Comparison of ENCODE assay signal across 14 cellular contexts in genomic region chr7:47591655-47592572, GRCh38. TPM values are rescaled to one million over a fixed set of nuclear protein-coding genes. Genes with fewer than 3 reads are reported as not detected.
A peak's percentile ranks its signal among the peaks of the same experiment; 100 is the strongest.
DNase-seq lines count a peak whose midpoint lies in the region; ATAC-seq, FAIRE-seq and TF ChIP-seq lines count a peak whose summit lies in the region.
"Had no signal": no experiment of that assay in that cellular context is flagged by ENCODE, and none has a peak within 500 bp of the region (broad histone marks: within the 10 kb centered on the region; RNA-seq: fewer than 3 reads in every experiment).

No MANE protein-coding gene starts in this region.

- WGBS in mesenchymal stem cell = 59% methylated on average over 17 of the region's 17 CpGs

- no peak for ATAC-seq in GM18907 (IDR thresholded peaks at IDR 0.05; ENCODE audit: unreplicated experiment)

- TF ChIP-seq POLR2A in breast epithelium (IDR thresholded peaks at IDR 0.05) = no peak

- H3K4me1 ChIP-seq in breast epithelium = peaks cover 0 to 5% of the 10 kb centered on the region in 2 donors
- H3K4me1 ChIP-seq in mesenchymal stem cell (ENCODE audit: control insufficient read depth, insufficient read depth, low read depth, low read length) = peaks cover 14% of the 10 kb centered on the region

- no peak for DNase-seq in MCF 10A (ENCODE audit: unreplicated experiment)
- no peak for DNase-seq in breast epithelium (ENCODE audit: low spot score in 2 of 2)
- DNase-seq in coronary artery (ENCODE audit: low spot score) = no peak
- peak; percentile 41 for DNase-seq in mesenchymal stem cell
- peak; percentile 82 for DNase-seq in urothelium cell line (ENCODE audit: low spot score)
- no peak for DNase-seq in GM13976 (ENCODE audit: low spot score)
- no peak for DNase-seq in Calu3
- DNase-seq: 8988T, activated T-cell treated with anti-CD3 and anti-CD28 coated beads for 4 hours, hypothalamus, MM.1S, testis, WERI-Rb-1 had no signal

- intact Hi-C loops in MCF 10A (cut with micrococcal nuclease) (no loop called here), breast epithelium (cut with DNase I; ENCODE audit: low total_unique reads) (loop anchor here (2.0 kb wide), 1 partner anchor 39 kb away; no protein-coding TSS in a partner anchor), Calu3 (cut with micrococcal nuclease; ENCODE audit: unreplicated experiment) (no loop called here)

- no peak overlapping the region for H3K9ac ChIP-seq in mesenchymal stem cell (ENCODE audit: low read length)

- H3K9me3 Mint-ChIP-seq in MCF 10A (ENCODE audit: unreplicated experiment) = no peaks in the 10 kb centered on the region
- peaks cover 2% of the 10 kb centered on the region for H3K9me3 Mint-ChIP-seq in Calu3 (ENCODE audit: low read depth, unreplicated experiment)

- no peak overlapping the region for H3K4me2 ChIP-seq in mesenchymal stem cell (ENCODE audit: low read length, poor library complexity, severe bottlenecking)

- no peak overlapping the region for H3K4me3 Mint-ChIP-seq in MCF 10A (ENCODE audit: unreplicated experiment)
- no peak overlapping the region for H3K4me3 Mint-ChIP-seq in Calu3 (ENCODE audit: low read depth, unreplicated experiment)

- no peak overlapping the region for H2AFZ ChIP-seq in mesenchymal stem cell (ENCODE audit: low read depth, low read length)

- H3K27ac Mint-ChIP-seq in MCF 10A (ENCODE audit: low read depth, unreplicated experiment) (peak overlapping the region; percentile 78), Calu3 (ENCODE audit: unreplicated experiment) (no peak overlapping the region)

- POLR2A ChIA-PET in MCF 10A (lab: Yijun Ruan, JAX) = interaction anchor here (0.6 to 3.9 kb wide), 20 partner anchors 9 to 266 kb away, joined by 3 to 48 read pairs (median 4); partner anchors contain the start of gene TNS3

- peaks cover 3% of the 10 kb centered on the region for H3K36me3 Mint-ChIP-seq in MCF 10A (ENCODE audit: insufficient read depth, unreplicated experiment)
- H3K36me3 Mint-ChIP-seq in Calu3 (ENCODE audit: insufficient read depth, unreplicated experiment) = no peaks in the 10 kb centered on the region

- H3K27ac ChIP-seq in breast epithelium = no peak overlapping the region
- H3K27ac ChIP-seq in coronary artery = peak overlapping the region; percentile 60 to 75
- peak overlapping the region; percentile 69 for H3K27ac ChIP-seq in mesenchymal stem cell (ENCODE audit: low read length, poor library complexity, severe bottlenecking)
- H3K27ac ChIP-seq: testis, WERI-Rb-1 had no signal

- no peaks in the 10 kb centered on the region for H3K27me3 ChIP-seq in breast epithelium
- H3K27me3 ChIP-seq in mesenchymal stem cell (ENCODE audit: control insufficient read depth in 1 of 2, insufficient read depth in 1 of 2, low read length in 2 of 2) = peaks cover 0 to 26% of the 10 kb centered on the region in 2 experiments
- H3K27me3 ChIP-seq: testis had no signal

- peaks cover 35% of the 10 kb centered on the region for H3K4me1 Mint-ChIP-seq in MCF 10A (ENCODE audit: insufficient read depth, unreplicated experiment)
- peaks cover 36% of the 10 kb centered on the region for H3K4me1 Mint-ChIP-seq in Calu3 (ENCODE audit: low read depth, unreplicated experiment)

- H2BK5ac ChIP-seq in mesenchymal stem cell (ENCODE audit: low read depth, low read length, poor library complexity, severe bottlenecking) = no peak overlapping the region

- no peak for TF ChIP-seq CTCF in MCF 10A (IDR thresholded peaks at IDR 0.05; ENCODE audit: unreplicated experiment)
- no peak for TF ChIP-seq CTCF in breast epithelium (IDR thresholded peaks at IDR 0.05)
- TF ChIP-seq CTCF in coronary artery (IDR thresholded peaks at IDR 0.05) = no peak
- no peak for TF ChIP-seq CTCF in GM13976 (IDR thresholded peaks at IDR 0.05; ENCODE audit: borderline replicate concordance, control extremely low read depth, extremely low read depth, insufficient read depth, missing control alignments)
- no peak for TF ChIP-seq CTCF in Calu3 (IDR thresholded peaks at IDR 0.05; ENCODE audit: unreplicated experiment)

- H3K36me3 ChIP-seq in breast epithelium = no peaks in the 10 kb centered on the region
- H3K36me3 ChIP-seq in mesenchymal stem cell (ENCODE audit: control insufficient read depth in 1 of 2, insufficient read depth in 2 of 2, low read depth in 1 of 2, low read length in 2 of 2) = no peaks in the 10 kb centered on the region
- H3K36me3 ChIP-seq: WERI-Rb-1 had no signal

- H3K27me3 Mint-ChIP-seq in MCF 10A (ENCODE audit: insufficient read depth, unreplicated experiment) = no peaks in the 10 kb centered on the region
- no peaks in the 10 kb centered on the region for H3K27me3 Mint-ChIP-seq in Calu3 (ENCODE audit: unreplicated experiment)

- H4K8ac ChIP-seq in mesenchymal stem cell (ENCODE audit: low read length) = peak overlapping the region; percentile 64

- peaks cover 7 to 11% of the 10 kb centered on the region in 2 donors for H3K9me3 ChIP-seq in breast epithelium
- peaks cover 5% of the 10 kb centered on the region for H3K9me3 ChIP-seq in mesenchymal stem cell (ENCODE audit: control insufficient read depth, low read length)
- H3K9me3 ChIP-seq: testis had no signal

- H2BK12ac ChIP-seq in mesenchymal stem cell (ENCODE audit: low read length in 2 of 2) = peak overlapping the region; percentile 87

- no peaks in the 10 kb centered on the region for H3K79me1 ChIP-seq in mesenchymal stem cell (replicated peaks; ENCODE audit: low read length, poor library complexity, severe bottlenecking)

- H3K14ac ChIP-seq in mesenchymal stem cell (ENCODE audit: low read length in 2 of 2) = peak overlapping the region in 1 of 2 experiments; percentile 83

- peak overlapping the region; percentile 19 for H2BK15ac ChIP-seq in mesenchymal stem cell (ENCODE audit: low read depth, poor library complexity, severe bottlenecking)

- H3K4me3 ChIP-seq in breast epithelium (no peak overlapping the region), coronary artery (no peak overlapping the region), mesenchymal stem cell (ENCODE audit: insufficient read depth in 1 of 2, low read depth in 1 of 2, low read length in 2 of 2) (no peak overlapping the region)
- H3K4me3 ChIP-seq: testis had no signal

- in situ Hi-C loops in GM13976 (cut with MboI; ENCODE audit: low sequenced_read_pairs, unreplicated experiment) = no loop called here

- CTCF ChIA-PET in MCF 10A (lab: Yijun Ruan, JAX) = interaction anchor here (0.6 to 2.1 kb wide), 6 partner anchors 9 to 149 kb away, joined by 3 to 13 read pairs (median 4); partner anchors contain the start of gene TNS3
- CTCF ChIA-PET in Calu3 (lab: Charles Lee) = interaction anchor here (0.8 to 1.7 kb wide), 2 partner anchors 9 to 39 kb away, joined by 3 to 6 read pairs; no protein-coding TSS in a partner anchor

- FAIRE-seq in urothelium cell line (lab: Jason Lieb, UNC) = peak; percentile 86

- peak overlapping the region; percentile 81 to 95 for H3K18ac ChIP-seq in mesenchymal stem cell (ENCODE audit: low read depth in 1 of 2, low read length in 2 of 2)

- H4K91ac ChIP-seq in mesenchymal stem cell (ENCODE audit: low read length) = peak overlapping the region; percentile 83

- H2AK5ac ChIP-seq in mesenchymal stem cell (ENCODE audit: low read length, severe bottlenecking) = peak overlapping the region; percentile 93

- H3K4ac ChIP-seq in mesenchymal stem cell (ENCODE audit: low read depth in 1 of 2, low read length in 2 of 2) = peak overlapping the region; percentile 54 to 88

- H2BK120ac ChIP-seq in mesenchymal stem cell (ENCODE audit: low read depth, low read length) = peak overlapping the region; percentile 79

- H3K23ac ChIP-seq in mesenchymal stem cell (ENCODE audit: low read length in 2 of 2) = no peak overlapping the region

- BruUV-seq in MCF 10A (replicated peaks; lab: Mats Ljungman, UMichigan) (no TSS peak), Calu3 (replicated peaks; lab: Mats Ljungman, UMichigan) (no TSS peak)

RNA-seq across cellular contexts. Expression of gene TNS3, which starts 10.0 kb away (rescaled TPM):
- total RNA-seq in MCF 10A (2022) (30.1 and 33.3 TPM in 2 replicates), breast epithelium (10 to 100 TPM; 41.0 to 78.1 (median 56.2) TPM), Calu3 (2022) (102 and 135 TPM in 2 replicates)
- 142 TPM for polyA plus RNA-seq in mesenchymal stem cell (2013, experiment 1 of 2)
- 136 TPM for polyA plus RNA-seq in mesenchymal stem cell (2013, experiment 2 of 2)

Comparison
In these comparisons a context has a peak if more than half of its experiments do, and no peak if none do; other contexts are left out.
1. DNase-seq: peak in mesenchymal stem cell (single experiment) and urothelium cell line (single experiment); none in MCF 10A (single experiment), breast epithelium (0 of 2), coronary artery (single experiment), GM13976 (single experiment) and Calu3 (single experiment).
2. H3K27ac ChIP-seq: peak in coronary artery (2 of 2) and mesenchymal stem cell (single experiment); none in breast epithelium (0 of 2).